In genomic region chr10:76583711-76584161, GRCh38 we compare ENCODE assay signal across 11 cellular contexts.
DNase-seq lines count a peak whose midpoint lies in the region; ATAC-seq and TF ChIP-seq lines count a peak whose summit lies in the region.
"Had no signal": no experiment of that assay in that cellular context is flagged by ENCODE, and none has a peak within 500 bp of the region (broad histone marks: within the 10 kb centered on the region; RNA-seq: fewer than 3 reads in every experiment).

No MANE protein-coding gene starts in this region.

- peak overlapping the region; percentile 28 for H3K9ac ChIP-seq in mesenchymal stem cell (ENCODE audit: low read length)

- no peak overlapping the region for H2AFZ ChIP-seq in mesenchymal stem cell (ENCODE audit: low read depth, low read length)

- no peak overlapping the region for H4K91ac ChIP-seq in mesenchymal stem cell (ENCODE audit: low read length)

- H3K9me3 ChIP-seq in mesenchymal stem cell (ENCODE audit: control insufficient read depth, low read length), result no peaks in the 10 kb centered on the region
- no peaks in the 10 kb centered on the region for H3K9me3 ChIP-seq in mucosa of descending colon
- H3K9me3 ChIP-seq: neutrophil had no signal

- H3K14ac ChIP-seq in mesenchymal stem cell (ENCODE audit: low read length in 2 of 2), result no peak overlapping the region

- H2BK12ac ChIP-seq in mesenchymal stem cell (ENCODE audit: low read length in 2 of 2), result no peak overlapping the region

- H3K18ac ChIP-seq in mesenchymal stem cell (ENCODE audit: low read depth in 1 of 2, low read length in 2 of 2), result no peak overlapping the region

- peak overlapping the region; percentile 72 for H3K27ac ChIP-seq in mesenchymal stem cell (ENCODE audit: low read length, poor library complexity, severe bottlenecking)
- H3K27ac ChIP-seq: neutrophil had no signal

- TF ChIP-seq CTCF in mucosa of descending colon (IDR thresholded peaks at IDR 0.05), result no peak

- H3K27me3 ChIP-seq in mesenchymal stem cell (ENCODE audit: control insufficient read depth in 1 of 2, insufficient read depth in 1 of 2, low read length in 2 of 2), result no peaks in the 10 kb centered on the region
- H3K27me3 ChIP-seq: neutrophil had no signal

- H4K8ac ChIP-seq in mesenchymal stem cell (ENCODE audit: low read length), result no peak overlapping the region

- H2BK120ac ChIP-seq in mesenchymal stem cell (ENCODE audit: low read depth, low read length), result no peak overlapping the region

- no peak overlapping the region for H3K4me2 ChIP-seq in mesenchymal stem cell (ENCODE audit: low read length, poor library complexity, severe bottlenecking)

- H3K36me3 ChIP-seq in mesenchymal stem cell (ENCODE audit: control insufficient read depth in 1 of 2, insufficient read depth in 2 of 2, low read depth in 1 of 2, low read length in 2 of 2) (no peaks in the 10 kb centered on the region), mucosa of descending colon (ENCODE audit: low read depth) (no peaks in the 10 kb centered on the region)
- H3K36me3 ChIP-seq: neutrophil had no signal

- intact Hi-C loops in mucosa of descending colon (cut with DNase I, micrococcal nuclease), result no loop called here

- no peak overlapping the region for H2BK5ac ChIP-seq in mesenchymal stem cell (ENCODE audit: low read depth, low read length, poor library complexity, severe bottlenecking)

- H3K23ac ChIP-seq in mesenchymal stem cell (ENCODE audit: low read length in 2 of 2), result no peak overlapping the region

- H3K79me1 ChIP-seq in mesenchymal stem cell (replicated peaks; ENCODE audit: low read length, poor library complexity, severe bottlenecking), result no peaks in the 10 kb centered on the region

- no peak for ATAC-seq in GM21360 (IDR thresholded peaks at IDR 0.05; ENCODE audit: unreplicated experiment)
- no peak for ATAC-seq in GM19324 (IDR thresholded peaks at IDR 0.05; ENCODE audit: low FRiP score, unreplicated experiment)
- no peak for ATAC-seq in mucosa of descending colon

- peaks cover 8% of the 10 kb centered on the region for H3K4me1 ChIP-seq in mesenchymal stem cell (ENCODE audit: control insufficient read depth, insufficient read depth, low read depth, low read length)
- H3K4me1 ChIP-seq in mucosa of descending colon (ENCODE audit: low read depth), result no peaks in the 10 kb centered on the region

- H2BK15ac ChIP-seq in mesenchymal stem cell (ENCODE audit: low read depth, poor library complexity, severe bottlenecking), result no peak overlapping the region

- H3K4me3 ChIP-seq in mesenchymal stem cell (ENCODE audit: insufficient read depth in 1 of 2, low read depth in 1 of 2, low read length in 2 of 2) (no peak overlapping the region), mucosa of descending colon (no peak overlapping the region)

- H3K4ac ChIP-seq in mesenchymal stem cell (ENCODE audit: low read depth in 1 of 2, low read length in 2 of 2), result no peak overlapping the region

- DNase-seq in AG08395 (ENCODE audit: low spot score) (peak; percentile 68), LHCN-M2 (ENCODE audit: low read depth) (peak; percentile 73), dedifferentiated amniotic fluid mesenchymal stem cell (ENCODE audit: extremely low spot score) (peak; percentile 89), mesenchymal stem cell (peak; percentile 78), NCI-H1092 treated with DMSO at 0.1 percent for 48 hours (lab: John Stamatoyannopoulos, UW) (no peak), mucosa of descending colon (no peak)
- DNase-seq: CD4-positive, alpha-beta T cell; NCI-H187 treated with DMSO at 0.1 percent for 48 hours had no signal

- no peak overlapping the region for H2AK5ac ChIP-seq in mesenchymal stem cell (ENCODE audit: low read length, severe bottlenecking)

- WGBS in mesenchymal stem cell, result no CpG with 5 or more reads among the region's 3 CpGs

Comparison
In these comparisons a context has a peak if more than half of its experiments do, and no peak if none do; other contexts are left out.
1. DNase-seq: peak in AG08395 (single experiment), LHCN-M2 (single experiment), dedifferentiated amniotic fluid mesenchymal stem cell (single experiment) and mesenchymal stem cell (single experiment); none in NCI-H1092 treated with DMSO at 0.1 percent for 48 hours (single experiment) and mucosa of descending colon (0 of 3).